29 cellular contexts compared by ENCODE assay signal in the genomic region with DNA sequence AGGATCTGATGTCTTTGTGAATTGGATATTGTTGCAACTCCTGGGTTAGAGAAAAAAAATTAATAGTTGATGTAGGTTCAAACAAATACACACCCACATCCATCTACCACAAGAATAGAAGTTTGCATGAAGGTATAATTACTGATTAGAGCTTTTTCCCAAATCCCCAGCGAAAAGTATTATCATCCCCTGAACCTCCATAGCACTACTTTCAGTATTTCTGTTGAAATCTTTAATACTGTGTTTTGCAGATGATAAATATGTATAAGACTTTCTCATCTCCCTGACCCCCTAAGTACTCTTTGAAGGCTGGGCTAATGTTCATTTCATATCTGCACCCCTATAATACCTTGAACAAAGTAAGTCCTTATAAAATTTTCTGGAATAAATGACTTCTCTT. TPM values are rescaled to one million over a fixed set of nuclear protein-coding genes. Genes with fewer than 3 reads are reported as not detected.
A peak's percentile ranks its signal among the peaks of the same experiment; 100 is the strongest.
DNase-seq lines count a peak whose midpoint lies in the region; TF ChIP-seq lines count a peak whose summit lies in the region.
"Had no signal": no experiment of that assay in that cellular context is flagged by ENCODE, and none has a peak within 500 bp of the region (broad histone marks: within the 10 kb centered on the region; RNA-seq: fewer than 3 reads in every experiment).

No MANE protein-coding gene starts in this region.

- no peaks in the 10 kb centered on the region for H3K27me3 ChIP-seq in brain microvascular endothelial cell (replicated peaks)
- H3K27me3 ChIP-seq in BE2C = no peaks in the 10 kb centered on the region
- H3K27me3 ChIP-seq in esophagus squamous epithelium = peaks cover 0 to 11% (median 0%) of the 10 kb centered on the region in 4 donors
- H3K27me3 ChIP-seq: ovary, upper lobe of left lung had no signal

- DNase-seq in AG10803 (ENCODE audit: low read depth) (peak; percentile 20), brain microvascular endothelial cell (no peak), fibroblast of the aortic adventitia (ENCODE audit: low read depth) (peak; percentile 26), skeletal muscle cell (ENCODE audit: low read depth) (no peak), HUDEP-2 (lab: John Stamatoyannopoulos, UW; ENCODE audit: unreplicated experiment in 76 of 76) (no peak), BE2C (no peak), esophagus squamous epithelium (lab: John Stamatoyannopoulos, UW) (no peak)
- DNase-seq in activated naive CD4-positive, alpha-beta T cell treated with anti-CD3 and anti-CD28 coated beads, Interleukin-2, amount 10 ng/mL, durations not matched to agents 7 days and 5 days = no peak
- DNase-seq: activated CD4-positive, alpha-beta T cell treated with anti-CD3 and anti-CD28 coated beads, Interleukin-2, amount 10 ng/mL, durations not matched to agents 24 days and 14 days; activated gamma-delta T cell treated with Interleukin-2 at 50 U/mL for 16 hours; activated naive CD8-positive, alpha-beta T cell treated with anti-CD3 and anti-CD28 coated beads, Interleukin-2, amount 50 U/mL, for 24 hours; activated T-cell treated with anti-CD3 and anti-CD28 coated beads, Interleukin-2, amount 50 U/mL, for 1 hour; effector CD4-positive, alpha-beta T cell; EL; islet precursor cell; NCI-H1092; NCI-H187; NCI-H524 treated with DMSO at 0.1 percent for 48 hours; ovary; SHP77; stimulated activated CD4-positive, alpha-beta T cell treated with anti-CD3 and anti-CD28 coated beads, Interleukin-2, amount 100 ng/mL, for 48 hours; T1000; upper lobe of left lung had no signal

- H3K4me3 ChIP-seq in AG10803 (ENCODE audit: low read length) (peak overlapping the region; percentile 89), brain microvascular endothelial cell (ENCODE audit: low read depth, low read length) (peak overlapping the region; percentile 96), fibroblast of the aortic adventitia (ENCODE audit: low read depth, low read length) (peak overlapping the region; percentile 86), skeletal muscle cell (ENCODE audit: low read depth, low read length) (peak overlapping the region; percentile 58), BE2C (ENCODE audit: low read depth, low read length) (no peak overlapping the region), esophagus squamous epithelium (no peak overlapping the region)
- H3K4me3 ChIP-seq: GM12878, GM23338, ovary, upper lobe of left lung had no signal

- TF ChIP-seq CTCF in AG10803 (conservative IDR thresholded peaks at IDR 0.05; ENCODE audit: low read length) = no peak
- no peak for TF ChIP-seq CTCF in brain microvascular endothelial cell (IDR thresholded peaks at IDR 0.05; ENCODE audit: low read depth, low read length, missing control alignments)
- no peak for TF ChIP-seq CTCF in fibroblast of the aortic adventitia (IDR thresholded peaks at IDR 0.05; ENCODE audit: insufficient read depth, low read length)
- TF ChIP-seq CTCF in BE2C (IDR thresholded peaks at IDR 0.05; ENCODE audit: low read depth, low read length) = no peak
- TF ChIP-seq CTCF in esophagus squamous epithelium (IDR thresholded peaks at IDR 0.05) = no peak

- no peak overlapping the region for H3K4me3 Mint-ChIP-seq in activated naive CD4-positive, alpha-beta T cell treated with anti-CD3 and anti-CD28 coated beads, Interleukin-2, amount 10 ng/mL, durations not matched to agents 7 days and 5 days
- H3K4me3 Mint-ChIP-seq: activated CD4-positive, alpha-beta T cell treated with anti-CD3 and anti-CD28 coated beads, Interleukin-2, amount 10 ng/mL, durations not matched to agents 24 days and 14 days; activated naive CD8-positive, alpha-beta T cell treated with anti-CD3 and anti-CD28 coated beads, Interleukin-2, amount 50 U/mL, for 24 hours; brain; GM23338; nephron had no signal

- no peaks in the 10 kb centered on the region for H3K4me1 Mint-ChIP-seq in activated naive CD4-positive, alpha-beta T cell treated with anti-CD3 and anti-CD28 coated beads, Interleukin-2, amount 10 ng/mL, durations not matched to agents 7 days and 5 days
- H3K4me1 Mint-ChIP-seq: activated CD4-positive, alpha-beta T cell treated with anti-CD3 and anti-CD28 coated beads, Interleukin-2, amount 10 ng/mL, durations not matched to agents 24 days and 14 days; activated naive CD8-positive, alpha-beta T cell treated with anti-CD3 and anti-CD28 coated beads, Interleukin-2, amount 50 U/mL, for 24 hours had no signal

- peaks cover 40% of the 10 kb centered on the region for H3K27me3 Mint-ChIP-seq in activated naive CD4-positive, alpha-beta T cell treated with anti-CD3 and anti-CD28 coated beads, Interleukin-2, amount 10 ng/mL, durations not matched to agents 7 days and 5 days
- H3K27me3 Mint-ChIP-seq: brain had no signal

- H3K36me3 ChIP-seq in brain microvascular endothelial cell (replicated peaks) = peaks cover 98% of the 10 kb centered on the region
- H3K36me3 ChIP-seq in BE2C = no peaks in the 10 kb centered on the region
- peaks cover 0 to 2% (median 0%) of the 10 kb centered on the region in 3 donors for H3K36me3 ChIP-seq in esophagus squamous epithelium
- H3K36me3 ChIP-seq: ovary had no signal

- CTCF ChIA-PET in activated naive CD4-positive, alpha-beta T cell treated with anti-CD3 and anti-CD28 coated beads, Interleukin-2, amount 10 ng/mL, durations not matched to agents 7 days and 5 days (lab: Charles Lee) = no interaction called here

- intact Hi-C loops in esophagus squamous epithelium (cut with DNase I) = loop anchor here (10.0 kb wide), 1 partner anchor 595 kb away; no protein-coding TSS in a partner anchor

- H3K9me3 ChIP-seq in BE2C (no peaks in the 10 kb centered on the region), esophagus squamous epithelium (no peaks in the 10 kb centered on the region)
- H3K9me3 ChIP-seq: ovary, upper lobe of left lung had no signal

- no peak overlapping the region for H3K27ac Mint-ChIP-seq in activated naive CD4-positive, alpha-beta T cell treated with anti-CD3 and anti-CD28 coated beads, Interleukin-2, amount 10 ng/mL, durations not matched to agents 7 days and 5 days
- H3K27ac Mint-ChIP-seq: activated CD4-positive, alpha-beta T cell treated with anti-CD3 and anti-CD28 coated beads, Interleukin-2, amount 10 ng/mL, durations not matched to agents 24 days and 14 days; activated naive CD8-positive, alpha-beta T cell treated with anti-CD3 and anti-CD28 coated beads, Interleukin-2, amount 50 U/mL, for 24 hours; brain; GM23338; nephron had no signal

- no peaks in the 10 kb centered on the region for H3K36me3 Mint-ChIP-seq in activated naive CD4-positive, alpha-beta T cell treated with anti-CD3 and anti-CD28 coated beads, Interleukin-2, amount 10 ng/mL, durations not matched to agents 7 days and 5 days

- H3K27ac ChIP-seq in brain microvascular endothelial cell = peak overlapping the region; percentile 96
- peak overlapping the region in 1 of 4 donors; percentile 92 for H3K27ac ChIP-seq in esophagus squamous epithelium
- H3K27ac ChIP-seq: epithelial cell of prostate, HL-60, ovary had no signal

- H3K9me3 Mint-ChIP-seq in activated naive CD4-positive, alpha-beta T cell treated with anti-CD3 and anti-CD28 coated beads, Interleukin-2, amount 10 ng/mL, durations not matched to agents 7 days and 5 days = no peaks in the 10 kb centered on the region
- H3K9me3 Mint-ChIP-seq: activated CD4-positive, alpha-beta T cell treated with anti-CD3 and anti-CD28 coated beads, Interleukin-2, amount 10 ng/mL, durations not matched to agents 24 days and 14 days; activated naive CD8-positive, alpha-beta T cell treated with anti-CD3 and anti-CD28 coated beads, Interleukin-2, amount 50 U/mL, for 24 hours; brain; GM23338; nephron had no signal

- 81 to 91% methylated on average over 1 of the region's 1 CpG for WGBS in esophagus squamous epithelium, 2 donors

- H3K4me1 ChIP-seq in BE2C (no peaks in the 10 kb centered on the region), esophagus squamous epithelium (peaks cover 0 to 14% (median 0%) of the 10 kb centered on the region in 3 donors)

- in situ Hi-C loops in brain microvascular endothelial cell (cut with HindIII; ENCODE audit: low pct_ligation_motif_present, low sequenced_read_pairs) = loop anchor here (25.0 kb wide), 1 partner anchor 483 kb away; no protein-coding TSS in a partner anchor

- TF ChIP-seq POLR2A in esophagus squamous epithelium (IDR thresholded peaks at IDR 0.05) = no peak

RNA-seq across cellular contexts. Expression of gene FN1, which starts 6.4 kb away (rescaled TPM):
- total RNA-seq in fibroblast of the aortic adventitia (ENCODE audit: low replicate concordance) (3,314 and 7,235 TPM in 2 replicates), esophagus squamous epithelium (100 to 1,000 TPM in 2 of 4 donors, 10 to 100 TPM in 2; 15.7 to 393 (median 112) TPM)
- polyA plus RNA-seq in BE2C (2012; ENCODE audit: insufficient read depth, insufficient read length, low read depth) = 3.9 TPM

Comparison
In these comparisons a context has a peak if more than half of its experiments do, and no peak if none do; other contexts are left out.
1. DNase-seq: peak in AG10803 (single experiment) and fibroblast of the aortic adventitia (single experiment); none in brain microvascular endothelial cell (single experiment), skeletal muscle cell (single experiment), activated naive CD4-positive, alpha-beta T cell treated with anti-CD3 and anti-CD28 coated beads, Interleukin-2, amount 10 ng/mL, durations not matched to agents 7 days and 5 days (single experiment), HUDEP-2 (0 of 76), BE2C (single experiment) and esophagus squamous epithelium (single experiment).
2. H3K4me3 ChIP-seq: peak in AG10803 (single experiment), brain microvascular endothelial cell (single experiment), fibroblast of the aortic adventitia (single experiment) and skeletal muscle cell (single experiment); none in BE2C (single experiment) and esophagus squamous epithelium (0 of 4).